In genomic region chr3:126791320-126791719, GRCh38 we compare ENCODE assay signal across 4 cellular contexts.
DNase-seq lines count a peak whose midpoint lies in the region; ATAC-seq, FAIRE-seq and TF ChIP-seq lines count a peak whose summit lies in the region.
"Not testable (repeated sequence)": the region's sequence is repeated elsewhere in the genome, so short reads cannot be mapped to it uniquely, and the experiment has no call there.

No MANE protein-coding gene starts in this region.

- H3F3A ChIP-seq in neural progenitor cell (ENCODE audit: low read depth): not testable (repeated sequence)

- H3K27me3 ChIP-seq in NT2/D1 (ENCODE audit: insufficient read depth, insufficient read length); K562 (ENCODE audit: control insufficient read depth in 2 of 2, insufficient read depth in 2 of 2, low read length in 2 of 2); neural progenitor cell: not testable (repeated sequence)

- not testable (repeated sequence) for H3K79me2 ChIP-seq in K562 (ENCODE audit: control insufficient read depth, insufficient read depth, low read length); neural progenitor cell (ENCODE audit: low read depth)

- not testable (repeated sequence) for BruUV-seq in K562 (replicated peaks; lab: Mats Ljungman, UMichigan)

- CTCF ChIA-PET in K562 (lab: Yijun Ruan, JAX; ENCODE audit: low intra/inter-chr PET ratio): not testable (repeated sequence)

- not testable (repeated sequence) for H2AFZ ChIP-seq in K562 (ENCODE audit: low read depth, low read length); neural progenitor cell (replicated peaks)

- not testable (repeated sequence) for H3K4me1 ChIP-seq in NT2/D1 (ENCODE audit: insufficient read depth, insufficient read length); K562 (replicated peaks in 1 of 2; ENCODE audit: control insufficient read depth in 2 of 2, insufficient read depth in 2 of 2, low read length in 2 of 2); neural progenitor cell

- not testable (repeated sequence) for H3K27ac ChIP-seq in K562 (ENCODE audit: extremely low read depth, low read depth, low read length); neural progenitor cell

- not testable (repeated sequence) for H3K9me1 ChIP-seq in K562 (ENCODE audit: control insufficient read depth, insufficient read depth, low read length)

- DNase-seq in NT2/D1 (ENCODE audit: low read depth, low spot score) (peak; percentile 55), K562 (ENCODE audit: extremely low read depth in 1 of 4, low spot score in 3 of 4) (peak in 1 of 4 experiments; percentile 42), nephron progenitor cell (peak; percentile 10), neural progenitor cell (ENCODE audit: low spot score) (peak; percentile 23)

- H3K4me2 ChIP-seq in K562 (ENCODE audit: insufficient read depth, low read length); neural progenitor cell: not testable (repeated sequence)

- not testable (repeated sequence) for FAIRE-seq in K562 (lab: Jason Lieb, UNC)

- not testable (repeated sequence) for H3K9ac ChIP-seq in NT2/D1 (ENCODE audit: insufficient read length, low read depth); K562 (ENCODE audit: insufficient read depth in 1 of 2, low read depth in 2 of 2, low read length in 2 of 2); neural progenitor cell

- intact Hi-C loops in K562 (cut with micrococcal nuclease): not testable (repeated sequence)

- not testable (repeated sequence) for TF ChIP-seq RAD21 in K562 (CRISPR knock-in tag; conservative IDR thresholded peaks at IDR 0.05 in 1 of 2, IDR thresholded peaks at IDR 0.05 in 1 of 2)

- H3K27me3 Mint-ChIP-seq in nephron progenitor cell (ENCODE audit: low read depth, poor library complexity); neural progenitor cell (ENCODE audit: insufficient read depth, low read depth): not testable (repeated sequence)

- WGBS in K562 (ENCODE audit: insufficient coverage, low coverage, missing lambda C conversion rate): 8% methylated on average over 2 of the region's 7 CpGs

- not testable (repeated sequence) for TF ChIP-seq POLR2A in K562 (conservative IDR thresholded peaks at IDR 0.05)

- H3K36me3 Mint-ChIP-seq in nephron progenitor cell (ENCODE audit: low read depth): peaks cover 27% of the 10 kb centered on the region
- not testable (repeated sequence) for H3K36me3 Mint-ChIP-seq in neural progenitor cell

- not testable (repeated sequence) for H3K36me3 ChIP-seq in NT2/D1 (ENCODE audit: insufficient read depth, insufficient read length, low read length); K562 (ENCODE audit: control insufficient read depth, insufficient read depth, low read length); neural progenitor cell

- not testable (repeated sequence) for H3K4me1 Mint-ChIP-seq in nephron progenitor cell, neural progenitor cell

- H3K9me3 Mint-ChIP-seq in nephron progenitor cell: peaks cover 55% of the 10 kb centered on the region
- peaks cover 35% of the 10 kb centered on the region for H3K9me3 Mint-ChIP-seq in neural progenitor cell

- not testable (repeated sequence) for H3K4me3 ChIP-seq in NT2/D1 (ENCODE audit: insufficient read length, low read depth); K562; neural progenitor cell

- in situ Hi-C loops in K562 (cut with MboI): not testable (repeated sequence)

- not testable (repeated sequence) for TF ChIP-seq EP300 in K562 (IDR thresholded peaks at IDR 0.05; ENCODE audit: low read length)

- H3K27ac Mint-ChIP-seq in nephron progenitor cell, neural progenitor cell: not testable (repeated sequence)

- not testable (repeated sequence) for ATAC-seq in K562

- TF ChIP-seq CTCF in K562 (IDR thresholded peaks at IDR 0.05 in 2 of 3, conservative IDR thresholded peaks at IDR 0.05 in 1 of 3; ENCODE audit: insufficient read depth in 2 of 3, low read depth in 1 of 3, low read length in 3 of 3); nephron progenitor cell (IDR thresholded peaks at IDR 0.05); neural progenitor cell (IDR thresholded peaks at IDR 0.05): not testable (repeated sequence)

- not testable (repeated sequence) for H4K20me1 ChIP-seq in K562 (replicated peaks; ENCODE audit: control insufficient read depth, insufficient read depth, low read length); neural progenitor cell (ENCODE audit: low read depth)

- not testable (repeated sequence) for H3K4me3 Mint-ChIP-seq in nephron progenitor cell, neural progenitor cell

- POLR2A ChIA-PET in K562 (lab: Yijun Ruan, JAX): not testable (repeated sequence)

- peaks cover 14% of the 10 kb centered on the region; the same call in 1 of the 2 replicates for H3K9me3 ChIP-seq in NT2/D1 (ENCODE audit: insufficient read depth, low read length)
- not testable (repeated sequence) for H3K9me3 ChIP-seq in K562 (replicated peaks; ENCODE audit: control insufficient read depth, insufficient read depth, low read depth, low read length); neural progenitor cell (ENCODE audit: low read depth)

TF ChIP-seq in K562, 482 proteins besides CTCF, POLR2A, EP300 and RAD21:
- TF ChIP-seq EGR1 (conservative IDR thresholded peaks at IDR 0.05) (peak; percentile 28; the same call in 1 of the 2 replicates), SOX6 (IDR thresholded peaks at IDR 0.05) (peak; percentile 43), FOXA3 (CRISPR knock-in tag; conservative IDR thresholded peaks at IDR 0.05 in 1 of 2, IDR thresholded peaks at IDR 0.05 in 1 of 2) (peak; percentile 84 to 99), FOXK2 (conservative IDR thresholded peaks at IDR 0.05 in 1 of 2, IDR thresholded peaks at IDR 0.05 in 1 of 2; ENCODE audit: low read depth in 2 of 2) (peak; percentile 56 to 80), TRIM24 (IDR thresholded peaks at IDR 0.05) (0 out of 4 replicates have a peak, but pooled peaks of 1 of the 2 experiments have one; percentile 27), LEF1 (IDR thresholded peaks at IDR 0.05) (peak; percentile 56; the same call in 1 of the 2 replicates), YY1 (IDR thresholded peaks at IDR 0.05; ENCODE audit: borderline replicate concordance in 1 of 3, control insufficient read depth in 1 of 3, extremely low read depth in 1 of 3, insufficient read depth in 3 of 3, insufficient read length in 1 of 3, insufficient replicate concordance in 2 of 3, low read depth in 1 of 3, low read length in 2 of 3) (peak in 2 of 3 experiments; percentile 56 to 75)
